In the genomic region with DNA sequence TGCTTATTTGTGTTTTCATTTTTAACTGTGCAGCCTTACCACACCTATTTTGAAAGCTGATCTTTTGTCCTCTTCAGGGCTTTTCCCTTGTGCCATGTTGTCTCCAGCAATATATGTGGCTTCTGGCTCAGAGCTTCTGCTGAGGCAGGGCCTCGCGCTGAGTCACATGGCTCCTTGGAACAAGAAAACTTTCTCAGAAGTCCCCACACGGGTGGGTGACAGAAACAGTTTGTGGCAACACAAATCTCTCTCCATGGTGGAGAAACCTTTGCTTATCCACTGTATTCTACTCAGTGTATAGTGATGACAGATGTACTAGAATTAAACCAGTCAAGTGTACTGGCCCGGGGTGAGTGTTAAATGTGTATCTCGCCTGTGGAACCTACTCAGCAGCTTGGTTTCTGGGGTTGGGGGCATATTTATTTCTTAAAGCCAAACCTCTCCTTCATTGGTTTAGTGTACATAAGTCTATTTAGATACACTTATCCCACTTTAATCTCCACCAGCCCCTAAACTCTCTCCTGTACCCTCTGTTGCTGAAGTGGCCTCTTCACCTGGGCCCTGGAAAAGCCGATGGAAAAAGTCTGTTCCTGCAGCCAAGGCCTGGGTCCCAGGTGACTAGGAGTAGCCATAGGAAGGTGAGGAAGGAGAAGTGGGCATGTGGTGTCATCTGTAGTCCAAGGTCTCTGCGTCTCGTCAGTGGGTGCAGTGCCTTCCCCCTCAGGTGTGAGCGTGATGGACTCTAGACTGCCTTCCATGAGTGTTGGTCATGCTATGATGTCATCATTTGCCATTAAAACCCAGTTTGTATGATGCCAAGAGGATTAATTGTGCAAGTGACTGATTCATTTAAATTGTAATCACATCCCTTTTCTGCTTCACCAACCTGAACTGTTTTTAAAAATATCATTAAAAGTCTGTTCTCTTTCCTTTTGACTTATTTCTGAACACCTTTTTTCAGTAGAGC, we compare ENCODE assay signal across 13 cellular contexts. TPM values are rescaled to one million over a fixed set of nuclear protein-coding genes. Genes with fewer than 3 reads are reported as not detected.
DNase-seq lines count a peak whose midpoint lies in the region; ATAC-seq and TF ChIP-seq lines count a peak whose summit lies in the region.
"Had no signal": no experiment of that assay in that cellular context is flagged by ENCODE, and none has a peak within 500 bp of the region (broad histone marks: within the 10 kb centered on the region; RNA-seq: fewer than 3 reads in every experiment).

No MANE protein-coding gene starts in this region.

- intact Hi-C loops in natural killer cell (cut with micrococcal nuclease) = no loop called here

- no peak overlapping the region for H3K27ac Mint-ChIP-seq in activated CD8-positive, alpha-beta memory T cell treated with anti-CD3 and anti-CD28 coated beads, Interleukin-2, amount 10 ng/mL, durations not matched to agents 7 days and 5 days
- H3K27ac Mint-ChIP-seq in natural killer cell = peak overlapping the region; percentile 41 to 54
- peak overlapping the region in 1 of 2 donors; percentile 1 for H3K27ac Mint-ChIP-seq in stimulated activated naive CD8-positive, alpha-beta T cell treated with anti-CD3 and anti-CD28 coated beads, Interleukin-15, amount 100 ng/mL, for 72 hours
- H3K27ac Mint-ChIP-seq: HFFc6 had no signal

- H3K27me3 Mint-ChIP-seq in activated CD8-positive, alpha-beta memory T cell treated with anti-CD3 and anti-CD28 coated beads, Interleukin-2, amount 10 ng/mL, durations not matched to agents 7 days and 5 days = no peaks in the 10 kb centered on the region
- H3K27me3 Mint-ChIP-seq in natural killer cell (ENCODE audit: low read depth in 2 of 2) = no peaks in the 10 kb centered on the region
- H3K27me3 Mint-ChIP-seq in stimulated activated naive CD8-positive, alpha-beta T cell treated with anti-CD3 and anti-CD28 coated beads, Interleukin-15, amount 100 ng/mL, for 72 hours = no peaks in the 10 kb centered on the region

- no peak for TF ChIP-seq CTCF in natural killer cell (IDR thresholded peaks at IDR 0.05)

- peak; percentile 35 for ATAC-seq in activated CD8-positive, alpha-beta memory T cell treated with anti-CD3 and anti-CD28 coated beads, Interleukin-2, amount 10 ng/mL, durations not matched to agents 7 days and 5 days
- ATAC-seq in natural killer cell (no peak), GM21381 (IDR thresholded peaks at IDR 0.05; ENCODE audit: unreplicated experiment) (no peak), GM19035 (IDR thresholded peaks at IDR 0.05; ENCODE audit: unreplicated experiment) (no peak), GM21423 (IDR thresholded peaks at IDR 0.05; ENCODE audit: unreplicated experiment) (no peak)
- ATAC-seq in stimulated activated naive CD8-positive, alpha-beta T cell treated with anti-CD3 and anti-CD28 coated beads, Interleukin-15, amount 100 ng/mL, for 72 hours = peak; percentile 74

- peak; percentile 56 for DNase-seq in activated CD8-positive, alpha-beta memory T cell treated with anti-CD3 and anti-CD28 coated beads, Interleukin-2, amount 10 ng/mL, durations not matched to agents 7 days and 5 days
- no peak for DNase-seq in activated CD8-positive, alpha-beta memory T cell treated with anti-CD3 and anti-CD28 coated beads, Interleukin-2, amount 50 U/mL, for 48 hours
- DNase-seq in activated naive CD4-positive, alpha-beta T cell treated with anti-CD3 and anti-CD28 coated beads, Interleukin-2, amount 50 U/mL, for 16 hours = peak; percentile 31
- no peak for DNase-seq in natural killer cell
- peak in 1 of 2 donors; percentile 58 for DNase-seq in stimulated activated naive CD8-positive, alpha-beta T cell treated with anti-CD3 and anti-CD28 coated beads, Interleukin-15, amount 100 ng/mL, for 72 hours
- DNase-seq: dermis blood vessel endothelial cell, glutamatergic neuron, HFFc6, MM.1S, NCI-H446 treated with DMSO at 0.1 percent for 48 hours had no signal

- H3K36me3 Mint-ChIP-seq in activated CD8-positive, alpha-beta memory T cell treated with anti-CD3 and anti-CD28 coated beads, Interleukin-2, amount 10 ng/mL, durations not matched to agents 7 days and 5 days = peaks cover 39% of the 10 kb centered on the region
- peaks cover 13% of the 10 kb centered on the region for H3K36me3 Mint-ChIP-seq in natural killer cell

- CTCF ChIA-PET in activated CD8-positive, alpha-beta memory T cell treated with anti-CD3 and anti-CD28 coated beads, Interleukin-2, amount 10 ng/mL, durations not matched to agents 7 days and 5 days (lab: Charles Lee) = interaction anchor here (1.4 to 3.5 kb wide), 2 partner anchors 127 kb away, joined by 5 to 16 read pairs; no protein-coding TSS in a partner anchor

- no peaks in the 10 kb centered on the region for H3K9me3 Mint-ChIP-seq in activated CD8-positive, alpha-beta memory T cell treated with anti-CD3 and anti-CD28 coated beads, Interleukin-2, amount 10 ng/mL, durations not matched to agents 7 days and 5 days (ENCODE audit: low read depth)
- no peaks in the 10 kb centered on the region for H3K9me3 Mint-ChIP-seq in natural killer cell
- H3K9me3 Mint-ChIP-seq in stimulated activated naive CD8-positive, alpha-beta T cell treated with anti-CD3 and anti-CD28 coated beads, Interleukin-15, amount 100 ng/mL, for 72 hours = no peaks in the 10 kb centered on the region
- H3K9me3 Mint-ChIP-seq: HFFc6 had no signal

- H3K4me1 Mint-ChIP-seq in activated CD8-positive, alpha-beta memory T cell treated with anti-CD3 and anti-CD28 coated beads, Interleukin-2, amount 10 ng/mL, durations not matched to agents 7 days and 5 days = peaks cover 53% of the 10 kb centered on the region
- peaks cover 21 to 23% of the 10 kb centered on the region in 2 donors for H3K4me1 Mint-ChIP-seq in natural killer cell
- peaks cover 85% of the 10 kb centered on the region for H3K4me1 Mint-ChIP-seq in stimulated activated naive CD8-positive, alpha-beta T cell treated with anti-CD3 and anti-CD28 coated beads, Interleukin-15, amount 100 ng/mL, for 72 hours

- H3K4me3 Mint-ChIP-seq in activated CD8-positive, alpha-beta memory T cell treated with anti-CD3 and anti-CD28 coated beads, Interleukin-2, amount 10 ng/mL, durations not matched to agents 7 days and 5 days = no peak overlapping the region
- H3K4me3 Mint-ChIP-seq in natural killer cell = no peak overlapping the region
- peak overlapping the region; percentile 9 to 35 for H3K4me3 Mint-ChIP-seq in stimulated activated naive CD8-positive, alpha-beta T cell treated with anti-CD3 and anti-CD28 coated beads, Interleukin-15, amount 100 ng/mL, for 72 hours
- H3K4me3 Mint-ChIP-seq: HFFc6 had no signal

RNA-seq across cellular contexts. Expression of a gene that starts 3.2 kb away (rescaled TPM):
- total RNA-seq in activated CD8-positive, alpha-beta memory T cell treated with anti-CD3 and anti-CD28 coated beads, Interleukin-2, amount 10 ng/mL, durations not matched to agents 7 days and 5 days = under 1 TPM; 0.56 to 0.85 TPM
- total RNA-seq in natural killer cell = 1 to 10 TPM in 1 of 3 donors, under 1 TPM in 2; 0.33 to 2.3 (median 0.65) TPM
- total RNA-seq: dermis blood vessel endothelial cell had no signal

Comparison
In these comparisons a context has a peak if more than half of its experiments do, and no peak if none do; other contexts are left out.
1. DNase-seq: peak in activated CD8-positive, alpha-beta memory T cell treated with anti-CD3 and anti-CD28 coated beads, Interleukin-2, amount 10 ng/mL, durations not matched to agents 7 days and 5 days (single experiment) and activated naive CD4-positive, alpha-beta T cell treated with anti-CD3 and anti-CD28 coated beads, Interleukin-2, amount 50 U/mL, for 16 hours (single experiment); none in activated CD8-positive, alpha-beta memory T cell treated with anti-CD3 and anti-CD28 coated beads, Interleukin-2, amount 50 U/mL, for 48 hours (single experiment) and natural killer cell (single experiment).
2. ATAC-seq: peak in activated CD8-positive, alpha-beta memory T cell treated with anti-CD3 and anti-CD28 coated beads, Interleukin-2, amount 10 ng/mL, durations not matched to agents 7 days and 5 days (single experiment) and stimulated activated naive CD8-positive, alpha-beta T cell treated with anti-CD3 and anti-CD28 coated beads, Interleukin-15, amount 100 ng/mL, for 72 hours (single experiment); none in natural killer cell (0 of 3), GM21381 (single experiment), GM19035 (single experiment) and GM21423 (single experiment).
3. H3K4me3 Mint-ChIP-seq: peak in stimulated activated naive CD8-positive, alpha-beta T cell treated with anti-CD3 and anti-CD28 coated beads, Interleukin-15, amount 100 ng/mL, for 72 hours (2 of 2); none in activated CD8-positive, alpha-beta memory T cell treated with anti-CD3 and anti-CD28 coated beads, Interleukin-2, amount 10 ng/mL, durations not matched to agents 7 days and 5 days (single experiment) and natural killer cell (single experiment).